Comparison of ENCODE assay signal across 30 cellular contexts in genomic region chr14:79702197-79702596, GRCh38.
"Had no signal": no experiment of that assay in that cellular context is flagged by ENCODE, and none has a peak within 500 bp of the region (broad histone marks: within the 10 kb centered on the region; RNA-seq: fewer than 3 reads in every experiment).

No MANE protein-coding gene starts in this region.

- H3K36me3 ChIP-seq: left lung, lower lobe of right lung, pancreas, prostate gland, stomach, thyroid gland, transverse colon, upper lobe of left lung, vagina had no signal

- H3K27ac Mint-ChIP-seq: immature natural killer cell; stimulated activated naive B cell treated with anti-CD40 and anti-IgM and Interleukin-4, amounts not matched to agents 10 μg/mL and 1 μg/mL and 100 μg/mL, for 72 hours had no signal

- ATAC-seq: left colon; left lung; lower lobe of right lung; naive thymus-derived CD8-positive, alpha-beta T cell; pancreas; right cardiac atrium; sciatic nerve; stimulated activated naive B cell treated with anti-CD40 and anti-IgM and Interleukin-4, amounts not matched to agents 10 μg/mL and 1 μg/mL and 100 μg/mL, for 72 hours; stimulated activated naive CD8-positive, alpha-beta T cell treated with anti-CD3 and anti-CD28 coated beads, Interleukin-15, Interleukin-2, amounts not matched to agents 100 U/mL and 50 U/mL, for 24 hours had no signal

- H3K4me3 Mint-ChIP-seq: immature natural killer cell; naive thymus-derived CD8-positive, alpha-beta T cell; nephron; stimulated activated naive B cell treated with anti-CD40 and anti-IgM and Interleukin-4, amounts not matched to agents 10 μg/mL and 1 μg/mL and 100 μg/mL, for 72 hours had no signal

- H3K4me3 ChIP-seq: left lung, lower lobe of right lung, pancreas, prostate gland, skin epidermis, stomach, testis, thyroid gland, transverse colon, upper lobe of left lung, vagina had no signal

- H3K27me3 Mint-ChIP-seq: stimulated activated naive B cell treated with anti-CD40 and anti-IgM and Interleukin-4, amounts not matched to agents 10 μg/mL and 1 μg/mL and 100 μg/mL, for 72 hours had no signal

- H3K9me3 Mint-ChIP-seq: nephron had no signal

- H3K27me3 ChIP-seq: left lung, pancreas, stomach, testis, thyroid gland, transverse colon, upper lobe of left lung, vagina had no signal

- H3K4me1 ChIP-seq: left lung, lower lobe of right lung, prostate gland, thyroid gland, upper lobe of left lung, vagina had no signal

- H3K4me1 Mint-ChIP-seq: immature natural killer cell; stimulated activated naive B cell treated with anti-CD40 and anti-IgM and Interleukin-4, amounts not matched to agents 10 μg/mL and 1 μg/mL and 100 μg/mL, for 72 hours had no signal

- H3K9me3 ChIP-seq: left lung, lower lobe of right lung, pancreas, prostate gland, stomach, testis, thyroid gland, transverse colon, upper lobe of left lung, vagina had no signal

- H3K36me3 Mint-ChIP-seq: immature natural killer cell; naive thymus-derived CD8-positive, alpha-beta T cell; stimulated activated naive B cell treated with anti-CD40 and anti-IgM and Interleukin-4, amounts not matched to agents 10 μg/mL and 1 μg/mL and 100 μg/mL, for 72 hours had no signal

- H3K27ac ChIP-seq: left lung, lower lobe of right lung, pancreas, prostate gland, skin epidermis, stomach, testis, thyroid gland, transverse colon, upper lobe of left lung, vagina had no signal

- DNase-seq: hypothalamus; immature natural killer cell; kidney; left colon; left lung; lower lobe of right lung; mammary epithelial cell; mesenchymal stem cell; naive thymus-derived CD8-positive, alpha-beta T cell; nucleus accumbens; pancreas; posterior cingulate gyrus; retina; right cardiac atrium; stimulated activated CD4-positive, alpha-beta T cell treated with anti-CD3 and anti-CD28 coated beads, Interleukin-12 subunit alpha, Interleukin-12 subunit beta, amount 100 ng/mL, for 4 hours; stimulated activated CD4-positive, alpha-beta T cell treated with anti-CD3 and anti-CD28 coated beads, Interleukin-15, amount 100 ng/mL, for 24 hours; stimulated activated CD4-positive, alpha-beta T cell treated with anti-CD3 and anti-CD28 coated beads, Interleukin-2, amount 100 ng/mL, for 24 hours; stimulated activated CD4-positive, alpha-beta T cell treated with anti-CD3 and anti-CD28 coated beads, Interleukin-4, amount 100 ng/mL, for 1 hour; stimulated activated naive B cell treated with anti-CD40 and anti-IgM and Interleukin-4, amounts not matched to agents 10 μg/mL and 1 μg/mL and 100 μg/mL, for 72 hours; stimulated activated naive CD8-positive, alpha-beta T cell treated with anti-CD3 and anti-CD28 coated beads, Interleukin-15, Interleukin-2, amounts not matched to agents 100 U/mL and 50 U/mL, for 24 hours; stomach; testis; thyroid gland; transverse colon; upper lobe of left lung had no signal
